8 cellular contexts compared by ENCODE assay signal in the genomic region with DNA sequence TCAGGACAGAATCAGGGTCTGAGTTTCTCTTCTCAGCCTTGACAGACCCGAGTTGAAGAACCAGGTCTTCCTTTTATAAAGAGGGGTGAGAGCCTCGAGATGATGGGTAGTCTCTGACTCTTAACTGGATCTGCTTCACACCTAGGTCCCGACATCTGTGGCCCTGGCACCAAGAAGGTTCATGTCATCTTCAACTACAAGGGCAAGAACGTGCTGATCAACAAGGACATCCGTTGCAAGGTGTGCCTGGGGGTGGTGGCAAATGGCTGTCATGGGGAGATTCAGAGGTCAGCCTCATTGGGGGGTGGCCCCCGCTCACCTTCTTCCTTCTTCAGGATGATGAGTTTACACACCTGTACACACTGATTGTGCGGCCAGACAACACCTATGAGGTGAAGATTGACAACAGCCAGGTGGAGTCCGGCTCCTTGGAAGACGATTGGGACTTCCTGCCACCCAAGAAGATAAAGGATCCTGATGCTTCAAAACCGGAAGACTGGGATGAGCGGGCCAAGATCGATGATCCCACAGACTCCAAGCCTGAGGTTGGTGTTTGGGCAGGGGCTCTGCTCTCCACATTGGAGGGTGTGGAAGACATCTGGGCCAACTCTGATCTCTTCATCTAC. TPM values are rescaled to one million over a fixed set of nuclear protein-coding genes. Genes with fewer than 3 reads are reported as not detected.
DNase-seq lines count a peak whose midpoint lies in the region; ATAC-seq and TF ChIP-seq lines count a peak whose summit lies in the region.

No MANE protein-coding gene starts in this region.

- H3K4me3 ChIP-seq in iPS-15b (ENCODE audit: low read depth, low read length) = peak overlapping the region; percentile 88

- DNase-seq in HFFc6 (no peak), SW 1271 (lab: John Stamatoyannopoulos, UW) (no peak), putamen (ENCODE audit: low spot score) (no peak), DMS79 treated with DMSO at 0.1 percent for 48 hours (lab: John Stamatoyannopoulos, UW) (no peak)
- DNase-seq in activated T-helper 1 cell treated with anti-CD3 and anti-CD28 coated beads, Interleukin-12 subunit alpha, Interleukin-12 subunit beta, Interleukin-2, Interleukin-4 antibody, amounts not matched to agents 30 ng/mL and 10 ng/mL and 1 ng/mL, durations not matched to agents 14 hours and 24 hours and 36 hours (ENCODE audit: low spot score) = no peak

- peaks cover 51% of the 10 kb centered on the region for H3K36me3 ChIP-seq in iPS-15b (ENCODE audit: control insufficient read depth, insufficient read depth, low read length)

- no peak for ATAC-seq in stimulated activated memory B cell treated with anti-CD40 and anti-IgM and Interleukin-4, amounts not matched to agents 10 μg/mL and 1 μg/mL and 100 μg/mL, for 72 hours
- no peak for ATAC-seq in GM21576 (IDR thresholded peaks at IDR 0.05; ENCODE audit: unreplicated experiment)

- peaks cover 48% of the 10 kb centered on the region for H3K4me1 Mint-ChIP-seq in HFFc6 (ENCODE audit: low read depth)
- peaks cover 55% of the 10 kb centered on the region for H3K4me1 Mint-ChIP-seq in activated T-helper 1 cell treated with anti-CD3 and anti-CD28 coated beads, Interleukin-12 subunit alpha, Interleukin-12 subunit beta, Interleukin-2, Interleukin-4 antibody, amounts not matched to agents 30 ng/mL and 10 ng/mL and 1 ng/mL, durations not matched to agents 14 hours and 24 hours and 36 hours (ENCODE audit: low read depth)
- H3K4me1 Mint-ChIP-seq in stimulated activated memory B cell treated with anti-CD40 and anti-IgM and Interleukin-4, amounts not matched to agents 10 μg/mL and 1 μg/mL and 100 μg/mL, for 72 hours = peaks cover 78% of the 10 kb centered on the region

- H3K4me1 ChIP-seq in iPS-15b (ENCODE audit: control insufficient read depth, insufficient read depth, low read length) = peaks cover 4% of the 10 kb centered on the region

- H3K36me3 Mint-ChIP-seq in HFFc6 (ENCODE audit: low read depth) = peaks cover 52% of the 10 kb centered on the region
- peaks cover 50% of the 10 kb centered on the region for H3K36me3 Mint-ChIP-seq in activated T-helper 1 cell treated with anti-CD3 and anti-CD28 coated beads, Interleukin-12 subunit alpha, Interleukin-12 subunit beta, Interleukin-2, Interleukin-4 antibody, amounts not matched to agents 30 ng/mL and 10 ng/mL and 1 ng/mL, durations not matched to agents 14 hours and 24 hours and 36 hours (ENCODE audit: low read depth)
- H3K36me3 Mint-ChIP-seq in stimulated activated memory B cell treated with anti-CD40 and anti-IgM and Interleukin-4, amounts not matched to agents 10 μg/mL and 1 μg/mL and 100 μg/mL, for 72 hours = peaks cover 66% of the 10 kb centered on the region

- peak overlapping the region; percentile 82 for H3K9ac ChIP-seq in iPS-15b (ENCODE audit: low read depth, low read length)

- peaks cover 10% of the 10 kb centered on the region for H3K27me3 Mint-ChIP-seq in HFFc6 (ENCODE audit: insufficient read depth)
- H3K27me3 Mint-ChIP-seq in activated T-helper 1 cell treated with anti-CD3 and anti-CD28 coated beads, Interleukin-12 subunit alpha, Interleukin-12 subunit beta, Interleukin-2, Interleukin-4 antibody, amounts not matched to agents 30 ng/mL and 10 ng/mL and 1 ng/mL, durations not matched to agents 14 hours and 24 hours and 36 hours (ENCODE audit: insufficient read depth) = no peaks in the 10 kb centered on the region
- no peaks in the 10 kb centered on the region for H3K27me3 Mint-ChIP-seq in stimulated activated memory B cell treated with anti-CD40 and anti-IgM and Interleukin-4, amounts not matched to agents 10 μg/mL and 1 μg/mL and 100 μg/mL, for 72 hours

- H3K27ac Mint-ChIP-seq in HFFc6 = peak overlapping the region; percentile 92
- H3K27ac Mint-ChIP-seq in activated T-helper 1 cell treated with anti-CD3 and anti-CD28 coated beads, Interleukin-12 subunit alpha, Interleukin-12 subunit beta, Interleukin-2, Interleukin-4 antibody, amounts not matched to agents 30 ng/mL and 10 ng/mL and 1 ng/mL, durations not matched to agents 14 hours and 24 hours and 36 hours = peak overlapping the region; percentile 94
- H3K27ac Mint-ChIP-seq in stimulated activated memory B cell treated with anti-CD40 and anti-IgM and Interleukin-4, amounts not matched to agents 10 μg/mL and 1 μg/mL and 100 μg/mL, for 72 hours = peak overlapping the region; percentile 98

- no peak for TF ChIP-seq CTCF in HFFc6 (IDR thresholded peaks at IDR 0.05)

- no peaks in the 10 kb centered on the region for H3K27me3 ChIP-seq in iPS-15b (ENCODE audit: control insufficient read depth, insufficient read depth, low read length)

- peak overlapping the region; percentile 99 for H3K4me3 Mint-ChIP-seq in HFFc6
- H3K4me3 Mint-ChIP-seq in activated T-helper 1 cell treated with anti-CD3 and anti-CD28 coated beads, Interleukin-12 subunit alpha, Interleukin-12 subunit beta, Interleukin-2, Interleukin-4 antibody, amounts not matched to agents 30 ng/mL and 10 ng/mL and 1 ng/mL, durations not matched to agents 14 hours and 24 hours and 36 hours = peak overlapping the region; percentile 100
- peak overlapping the region; percentile 99 for H3K4me3 Mint-ChIP-seq in stimulated activated memory B cell treated with anti-CD40 and anti-IgM and Interleukin-4, amounts not matched to agents 10 μg/mL and 1 μg/mL and 100 μg/mL, for 72 hours

- H3K9me3 Mint-ChIP-seq in HFFc6 = peaks cover 11% of the 10 kb centered on the region
- H3K9me3 Mint-ChIP-seq in activated T-helper 1 cell treated with anti-CD3 and anti-CD28 coated beads, Interleukin-12 subunit alpha, Interleukin-12 subunit beta, Interleukin-2, Interleukin-4 antibody, amounts not matched to agents 30 ng/mL and 10 ng/mL and 1 ng/mL, durations not matched to agents 14 hours and 24 hours and 36 hours = no peaks in the 10 kb centered on the region
- H3K9me3 Mint-ChIP-seq in stimulated activated memory B cell treated with anti-CD40 and anti-IgM and Interleukin-4, amounts not matched to agents 10 μg/mL and 1 μg/mL and 100 μg/mL, for 72 hours = no peaks in the 10 kb centered on the region

- H3K9me3 ChIP-seq in iPS-15b (ENCODE audit: control insufficient read depth, insufficient read depth, low read length) = no peaks in the 10 kb centered on the region

- intact Hi-C loops in activated T-helper 1 cell treated with anti-CD3 and anti-CD28 coated beads, Interleukin-12 subunit alpha, Interleukin-12 subunit beta, Interleukin-2, Interleukin-4 antibody, amounts not matched to agents 30 ng/mL and 10 ng/mL and 1 ng/mL, durations not matched to agents 14 hours and 24 hours and 36 hours (cut with micrococcal nuclease) = loop anchor here (2.0 kb wide), 2 partner anchors 149 to 157 kb away; a partner anchor contains a TSS

RNA-seq across cellular contexts. Expression of a gene that starts 1.6 kb away (rescaled TPM):
- total RNA-seq in HFFc6 (2021; fragmentation: NEBNext Ultra II Directional; extraction: Animal tissue kit (Norgen Biotek cat#: 25700)) = 1,000 to 10,000 TPM; 1,716 to 2,461 (median 2,371) TPM
- total RNA-seq in activated T-helper 1 cell treated with anti-CD3 and anti-CD28 coated beads, Interleukin-12 subunit alpha, Interleukin-12 subunit beta, Interleukin-2, Interleukin-4 antibody, amounts not matched to agents 30 ng/mL and 10 ng/mL and 1 ng/mL, durations not matched to agents 14 hours and 24 hours and 36 hours = 913 and 933 TPM in 2 replicates

RNA-seq across cellular contexts. Expression of a gene that starts 5.6 kb away (rescaled TPM):
- total RNA-seq in HFFc6 (2021; fragmentation: NEBNext Ultra II Directional; extraction: Animal tissue kit (Norgen Biotek cat#: 25700)) = 100 to 1,000 TPM; 108 to 140 (median 129) TPM
- 197 and 202 TPM in 2 replicates for total RNA-seq in activated T-helper 1 cell treated with anti-CD3 and anti-CD28 coated beads, Interleukin-12 subunit alpha, Interleukin-12 subunit beta, Interleukin-2, Interleukin-4 antibody, amounts not matched to agents 30 ng/mL and 10 ng/mL and 1 ng/mL, durations not matched to agents 14 hours and 24 hours and 36 hours

RNA-seq across cellular contexts. Expression of a gene that starts 6.5 kb away (rescaled TPM):
- 100 to 1,000 TPM in 1 of 6 experiments, 10 to 100 TPM in 5; 87.8 to 101 (median 90.4) TPM for total RNA-seq in HFFc6 (2021; fragmentation: NEBNext Ultra II Directional; extraction: Animal tissue kit (Norgen Biotek cat#: 25700))
- 217 and 220 TPM in 2 replicates for total RNA-seq in activated T-helper 1 cell treated with anti-CD3 and anti-CD28 coated beads, Interleukin-12 subunit alpha, Interleukin-12 subunit beta, Interleukin-2, Interleukin-4 antibody, amounts not matched to agents 30 ng/mL and 10 ng/mL and 1 ng/mL, durations not matched to agents 14 hours and 24 hours and 36 hours

RNA-seq across cellular contexts. Expression of a gene that starts 17.0 kb away (rescaled TPM):
- 10 to 100 TPM; 34.3 to 54.3 (median 46.9) TPM for total RNA-seq in HFFc6 (2021; fragmentation: NEBNext Ultra II Directional; extraction: Animal tissue kit (Norgen Biotek cat#: 25700))
- total RNA-seq in activated T-helper 1 cell treated with anti-CD3 and anti-CD28 coated beads, Interleukin-12 subunit alpha, Interleukin-12 subunit beta, Interleukin-2, Interleukin-4 antibody, amounts not matched to agents 30 ng/mL and 10 ng/mL and 1 ng/mL, durations not matched to agents 14 hours and 24 hours and 36 hours = 32.1 and 33.2 TPM in 2 replicates

RNA-seq across cellular contexts. Expression of a gene that starts 20.9 kb away (rescaled TPM):
- 1 to 10 TPM in 3 of 6 experiments, under 1 TPM in 3; 0.28 to 1.7 (median 0.91) TPM for total RNA-seq in HFFc6 (2021; fragmentation: NEBNext Ultra II Directional; extraction: Animal tissue kit (Norgen Biotek cat#: 25700))
- total RNA-seq in activated T-helper 1 cell treated with anti-CD3 and anti-CD28 coated beads, Interleukin-12 subunit alpha, Interleukin-12 subunit beta, Interleukin-2, Interleukin-4 antibody, amounts not matched to agents 30 ng/mL and 10 ng/mL and 1 ng/mL, durations not matched to agents 14 hours and 24 hours and 36 hours = 1.9 and 4.1 TPM in 2 replicates
